ENCODE assay signal across 15 cellular contexts in the genomic region with DNA sequence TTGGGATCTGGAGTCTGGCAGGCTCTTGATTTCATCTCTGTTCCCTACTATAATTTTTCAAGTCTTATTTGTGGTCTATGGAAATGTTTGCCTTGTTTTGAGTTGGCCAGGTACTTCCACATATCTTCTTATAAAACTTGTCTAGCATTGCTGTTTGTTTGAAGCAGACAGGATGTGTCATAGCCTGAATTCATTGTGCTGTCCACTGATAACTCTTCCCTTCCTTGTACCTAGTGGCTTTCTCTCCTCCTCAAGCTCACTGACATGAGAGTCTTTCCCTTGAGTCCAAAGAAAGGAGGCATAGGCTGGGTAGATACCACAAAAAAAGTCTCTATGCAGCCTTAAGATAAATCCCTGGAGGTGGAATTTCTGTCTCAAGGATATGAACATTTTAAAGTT. TPM values are rescaled to one million over a fixed set of nuclear protein-coding genes. Genes with fewer than 3 reads are reported as not detected.
DNase-seq lines count a peak whose midpoint lies in the region; ATAC-seq, FAIRE-seq and TF ChIP-seq lines count a peak whose summit lies in the region.
"Had no signal": no experiment of that assay in that cellular context is flagged by ENCODE, and none has a peak within 500 bp of the region (broad histone marks: within the 10 kb centered on the region; RNA-seq: fewer than 3 reads in every experiment).

No MANE protein-coding gene starts in this region.

- no peaks in the 10 kb centered on the region for H3K9me1 ChIP-seq in keratinocyte (ENCODE audit: control insufficient read depth, extremely low read depth, insufficient read depth, low read length)

- peak overlapping the region; percentile 33 for H2AFZ ChIP-seq in keratinocyte (ENCODE audit: control insufficient read depth, low read length)

- dilution Hi-C loops in keratinocyte (cut with MboI; ENCODE audit: extremely low pct_ligation_motif_present, low sequenced_read_pairs), result no loop called here

- DNase-seq in bronchial epithelial cell (ENCODE audit: low read depth), result peak; percentile 25
- no peak for DNase-seq in keratinocyte (ENCODE audit: low read depth, low spot score)
- no peak for DNase-seq in D721Med (ENCODE audit: insufficient read length, low spot score)
- no peak for DNase-seq in GM12891 (ENCODE audit: insufficient read length, low spot score)
- DNase-seq: BE2C; CD4-positive, alpha-beta memory T cell; DMS79; HFFc6; NCI-H1417; NCI-H1930; NCI-H510A treated with DMSO at 0.1 percent for 48 hours had no signal

- H3K4me2 ChIP-seq in keratinocyte (ENCODE audit: control insufficient read depth, extremely low read depth, insufficient read depth, low read depth, low read length), result no peak overlapping the region

- peak overlapping the region; percentile 38; the same call in 1 of the 2 replicates for H3K4me3 ChIP-seq in HUES6 (ENCODE audit: low read depth, low read length)
- no peak overlapping the region for H3K4me3 ChIP-seq in bronchial epithelial cell (ENCODE audit: low read depth, low read length)
- H3K4me3 ChIP-seq in keratinocyte (ENCODE audit: control insufficient read depth in 2 of 3, extremely low read depth in 1 of 3, insufficient read depth in 2 of 3, low read depth in 1 of 3, low read length in 3 of 3), result no peak overlapping the region

- H3K9me3 ChIP-seq in HUES6 (ENCODE audit: control insufficient read depth, insufficient read depth, low read depth, low read length) (0 out of 2 replicates have a peak, but pooled peaks cover 2% of the 10 kb centered on the region), keratinocyte (ENCODE audit: control insufficient read depth, low read depth, low read length) (no peaks in the 10 kb centered on the region)
- H3K9me3 ChIP-seq: BE2C had no signal

- TF ChIP-seq CTCF in bronchial epithelial cell (IDR thresholded peaks at IDR 0.05; ENCODE audit: insufficient read depth, low read length, severe bottlenecking) (no peak), keratinocyte (optimal IDR thresholded peaks at IDR 0.05 in 1 of 3, IDR thresholded peaks at IDR 0.05 in 1 of 3, conservative IDR thresholded peaks at IDR 0.05 in 1 of 3; ENCODE audit: extremely low read depth in 1 of 3, insufficient read depth in 2 of 3, low read length in 3 of 3) (no peak), D721Med (IDR thresholded peaks at IDR 0.05; ENCODE audit: insufficient read depth, missing control alignments) (no peak)

- H3K27ac ChIP-seq in HUES6 (ENCODE audit: low read depth, low read length), result no peak overlapping the region
- no peak overlapping the region for H3K27ac ChIP-seq in keratinocyte (ENCODE audit: control insufficient read depth, insufficient read depth, low read length)

- no peak for TF ChIP-seq POLR2A in GM12891 (IDR thresholded peaks at IDR 0.05; ENCODE audit: low read depth, low read length)

- no peaks in the 10 kb centered on the region for H3K27me3 ChIP-seq in HUES6 (ENCODE audit: control insufficient read depth, insufficient read depth, low read length)
- H3K27me3 ChIP-seq in bronchial epithelial cell (ENCODE audit: control insufficient read depth, insufficient read depth, low read length), result no peaks in the 10 kb centered on the region
- no peaks in the 10 kb centered on the region for H3K27me3 ChIP-seq in keratinocyte (ENCODE audit: control insufficient read depth, extremely low read depth, insufficient read depth, low read length)
- H3K27me3 ChIP-seq: BE2C had no signal

- H3K36me3 ChIP-seq in HUES6 (ENCODE audit: control insufficient read depth, insufficient read depth, low read length) (no peaks in the 10 kb centered on the region), bronchial epithelial cell (ENCODE audit: control insufficient read depth, insufficient read depth, low read length) (no peaks in the 10 kb centered on the region), keratinocyte (ENCODE audit: control insufficient read depth in 2 of 2, extremely low read depth in 1 of 2, insufficient read depth in 2 of 2, low read length in 2 of 2) (no peaks in the 10 kb centered on the region)
- H3K36me3 ChIP-seq: BE2C had no signal

- ATAC-seq in GM21576 (IDR thresholded peaks at IDR 0.05; ENCODE audit: unreplicated experiment), result no peak
- ATAC-seq in GM21825 (IDR thresholded peaks at IDR 0.05; ENCODE audit: unreplicated experiment), result no peak
- ATAC-seq: Panc1 had no signal

- H3K9ac ChIP-seq in HUES6 (ENCODE audit: low read length) (no peak overlapping the region), keratinocyte (ENCODE audit: control insufficient read depth, extremely low read depth, insufficient read depth, low read length) (no peak overlapping the region)

- H3K4me1 ChIP-seq in HUES6 (ENCODE audit: control insufficient read depth, insufficient read depth, low read length) (peaks cover 7% of the 10 kb centered on the region; the same call in 1 of the 2 replicates), keratinocyte (ENCODE audit: control insufficient read depth, extremely low read depth, insufficient read depth, low read length) (peaks cover 28% of the 10 kb centered on the region)
- H3K4me1 ChIP-seq: BE2C had no signal

- H4K20me1 ChIP-seq in keratinocyte (ENCODE audit: control insufficient read depth, extremely low read depth, insufficient read depth, low read length), result no peaks in the 10 kb centered on the region

- FAIRE-seq in bronchial epithelial cell (lab: Jason Lieb, UNC) (no peak), keratinocyte (lab: Jason Lieb, UNC) (no peak), D721Med (lab: Jason Lieb, UNC) (no peak), GM12891 (lab: Jason Lieb, UNC) (no peak)

- no peaks in the 10 kb centered on the region for H3K79me2 ChIP-seq in keratinocyte (ENCODE audit: control insufficient read depth, insufficient read depth, low read length)

TF ChIP-seq in GM12891, 5 proteins besides CTCF, POLR2A, EP300 and RAD21:
- TF ChIP-seq PAX5 (IDR thresholded peaks at IDR 0.05; ENCODE audit: insufficient read depth, low read length, severe bottlenecking) (no peak), POLR2AphosphoS5 (IDR thresholded peaks at IDR 0.05; ENCODE audit: low read depth, low read length) (no peak), POU2F2 (IDR thresholded peaks at IDR 0.05; ENCODE audit: low read depth, low read length) (no peak), TAF1 (IDR thresholded peaks at IDR 0.05; ENCODE audit: low read depth, low read length) (no peak), SPI1 (IDR thresholded peaks at IDR 0.05; ENCODE audit: low read depth, low read length) (no peak)

RNA-seq across cellular contexts. Expression of gene FAM241A, which starts 59.2 kb away (rescaled TPM):
- 2.4 and 4.6 TPM in 2 replicates for total RNA-seq in bronchial epithelial cell
- 1.4 to 2.9 TPM (median 2.1 TPM) in 3 replicates for polyA plus RNA-seq in keratinocyte
- polyA plus RNA-seq in keratinocyte (2011; ENCODE audit: low read depth), result 1.4 TPM
- polyA plus RNA-seq in keratinocyte (2011; cell fraction: cytosol; rRNA removed), result 1.7 and 3.2 TPM in 2 replicates
- polyA plus RNA-seq in keratinocyte (2011; cell fraction: nucleus; rRNA removed), result 1.6 and 2.2 TPM in 2 replicates
- 2.5 and 2.8 TPM in 2 replicates for polyA plus RNA-seq in keratinocyte (2012; ENCODE audit: low replicate concordance)
- polyA minus RNA-seq in keratinocyte, result 0.26 to 1.5 TPM (median 0.53 TPM) in 3 replicates
- 0.77 TPM for polyA minus RNA-seq in keratinocyte (2011; cell fraction: cytosol; rRNA and poly(A)+ RNA removed)
- polyA minus RNA-seq in keratinocyte (2011; cell fraction: nucleus; rRNA and poly(A)+ RNA removed), result 0.95 and 1.4 TPM in 2 replicates
- 2.5 TPM for polyA plus RNA-seq in GM12891 (2012; ENCODE audit: low read depth, missing spikeins)
